2 cellular contexts compared by ENCODE assay signal in genomic region chr19:3809881-3810707, GRCh38.
A peak's percentile ranks its signal among the peaks of the same experiment; 100 is the strongest.
TF ChIP-seq lines count a peak whose summit lies in the region.

No MANE protein-coding gene starts in this region.

TF ChIP-seq in HEK293, 187 proteins besides CTCF, POLR2A, EP300 and RAD21:
- TF ChIP-seq ZFHX2 (tag by site-specific recombination; conservative IDR thresholded peaks at IDR 0.05): peak; percentile 56
- TF ChIP-seq ZBTB17 (tag by site-specific recombination; IDR thresholded peaks at IDR 0.05): no peak
- TF ChIP-seq ZFP3 (tag by site-specific recombination; IDR thresholded peaks at IDR 0.05; ENCODE audit: low read depth): no peak
- 0 out of 2 replicates have a peak, but pooled peaks have one; percentile 41 for TF ChIP-seq EGR2 (tag by site-specific recombination; IDR thresholded peaks at IDR 0.05; ENCODE audit: low read depth)

TF ChIP-seq in K562, 482 proteins besides CTCF, POLR2A, EP300 and RAD21:
- TF ChIP-seq, protein P1, sequence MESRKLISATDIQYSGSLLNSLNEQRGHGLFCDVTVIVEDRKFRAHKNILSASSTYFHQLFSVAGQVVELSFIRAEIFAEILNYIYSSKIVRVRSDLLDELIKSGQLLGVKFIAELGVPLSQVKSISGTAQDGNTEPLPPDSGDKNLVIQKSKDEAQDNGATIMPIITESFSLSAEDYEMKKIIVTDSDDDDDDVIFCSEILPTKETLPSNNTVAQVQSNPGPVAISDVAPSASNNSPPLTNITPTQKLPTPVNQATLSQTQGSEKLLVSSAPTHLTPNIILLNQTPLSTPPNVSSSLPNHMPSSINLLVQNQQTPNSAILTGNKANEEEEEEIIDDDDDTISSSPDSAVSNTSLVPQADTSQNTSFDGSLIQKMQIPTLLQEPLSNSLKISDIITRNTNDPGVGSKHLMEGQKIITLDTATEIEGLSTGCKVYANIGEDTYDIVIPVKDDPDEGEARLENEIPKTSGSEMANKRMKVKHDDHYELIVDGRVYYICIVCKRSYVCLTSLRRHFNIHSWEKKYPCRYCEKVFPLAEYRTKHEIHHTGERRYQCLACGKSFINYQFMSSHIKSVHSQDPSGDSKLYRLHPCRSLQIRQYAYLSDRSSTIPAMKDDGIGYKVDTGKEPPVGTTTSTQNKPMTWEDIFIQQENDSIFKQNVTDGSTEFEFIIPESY (CRISPR knock-in tag; IDR thresholded peaks at IDR 0.05): peak; percentile 43; the same call in 1 of the 2 replicates
- TF ChIP-seq ZNF583 (CRISPR knock-in tag; IDR thresholded peaks at IDR 0.05) (no peak), CEBPZ (IDR thresholded peaks at IDR 0.05; ENCODE audit: borderline replicate concordance, low read depth, low read length) (no peak), KAT2B (IDR thresholded peaks at IDR 0.05; ENCODE audit: low read depth, low read length) (no peak), PHF20 (IDR thresholded peaks at IDR 0.05; ENCODE audit: partially characterized antibody) (no peak), ZNF778 (CRISPR knock-in tag; IDR thresholded peaks at IDR 0.05) (no peak), HDAC8 (tag; IDR thresholded peaks at IDR 0.05) (no peak), SIX5 (IDR thresholded peaks at IDR 0.05; ENCODE audit: borderline replicate concordance in 1 of 2, insufficient read depth in 1 of 2, low read depth in 1 of 2, low read length in 2 of 2) (no peak), TRIM28 (IDR thresholded peaks at IDR 0.05) (no peak), HDGF (IDR thresholded peaks at IDR 0.05) (no peak), RBFOX2 (IDR thresholded peaks at IDR 0.05; ENCODE audit: low read depth, low read length) (no peak), ZNF212 (CRISPR knock-in tag; IDR thresholded peaks at IDR 0.05) (no peak), ATF1 (CRISPR knock-in tag; IDR thresholded peaks at IDR 0.05) (no peak), ATF1 (tag; IDR thresholded peaks at IDR 0.05) (no peak), COPS2 (conservative IDR thresholded peaks at IDR 0.05) (no peak), PHF8 (IDR thresholded peaks at IDR 0.05; ENCODE audit: borderline replicate concordance, low read length) (no peak), NFIC (IDR thresholded peaks at IDR 0.05) (no peak), KLF10 (CRISPR knock-in tag; IDR thresholded peaks at IDR 0.05) (no peak), PPARD (CRISPR knock-in tag; IDR thresholded peaks at IDR 0.05) (no peak), CREB3L1 (IDR thresholded peaks at IDR 0.05; ENCODE audit: borderline replicate concordance, low read depth) (no peak), RUNX1 (IDR thresholded peaks at IDR 0.05; ENCODE audit: low read depth) (no peak), E2F6 (IDR thresholded peaks at IDR 0.05; ENCODE audit: borderline replicate concordance in 1 of 2, extremely low read depth in 1 of 2, insufficient read depth in 1 of 2, insufficient read length in 1 of 2, low read depth in 1 of 2, low read length in 1 of 2, poor library complexity in 1 of 2, severe bottlenecking in 1 of 2) (peak in 1 of 2 experiments; percentile 16)
- TF ChIP-seq, protein P2, sequence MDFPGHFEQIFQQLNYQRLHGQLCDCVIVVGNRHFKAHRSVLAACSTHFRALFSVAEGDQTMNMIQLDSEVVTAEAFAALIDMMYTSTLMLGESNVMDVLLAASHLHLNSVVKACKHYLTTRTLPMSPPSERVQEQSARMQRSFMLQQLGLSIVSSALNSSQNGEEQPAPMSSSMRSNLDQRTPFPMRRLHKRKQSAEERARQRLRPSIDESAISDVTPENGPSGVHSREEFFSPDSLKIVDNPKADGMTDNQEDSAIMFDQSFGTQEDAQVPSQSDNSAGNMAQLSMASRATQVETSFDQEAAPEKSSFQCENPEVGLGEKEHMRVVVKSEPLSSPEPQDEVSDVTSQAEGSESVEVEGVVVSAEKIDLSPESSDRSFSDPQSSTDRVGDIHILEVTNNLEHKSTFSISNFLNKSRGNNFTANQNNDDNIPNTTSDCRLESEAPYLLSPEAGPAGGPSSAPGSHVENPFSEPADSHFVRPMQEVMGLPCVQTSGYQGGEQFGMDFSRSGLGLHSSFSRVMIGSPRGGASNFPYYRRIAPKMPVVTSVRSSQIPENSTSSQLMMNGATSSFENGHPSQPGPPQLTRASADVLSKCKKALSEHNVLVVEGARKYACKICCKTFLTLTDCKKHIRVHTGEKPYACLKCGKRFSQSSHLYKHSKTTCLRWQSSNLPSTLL (IDR thresholded peaks at IDR 0.05): no peak
- TF ChIP-seq, protein P3, sequence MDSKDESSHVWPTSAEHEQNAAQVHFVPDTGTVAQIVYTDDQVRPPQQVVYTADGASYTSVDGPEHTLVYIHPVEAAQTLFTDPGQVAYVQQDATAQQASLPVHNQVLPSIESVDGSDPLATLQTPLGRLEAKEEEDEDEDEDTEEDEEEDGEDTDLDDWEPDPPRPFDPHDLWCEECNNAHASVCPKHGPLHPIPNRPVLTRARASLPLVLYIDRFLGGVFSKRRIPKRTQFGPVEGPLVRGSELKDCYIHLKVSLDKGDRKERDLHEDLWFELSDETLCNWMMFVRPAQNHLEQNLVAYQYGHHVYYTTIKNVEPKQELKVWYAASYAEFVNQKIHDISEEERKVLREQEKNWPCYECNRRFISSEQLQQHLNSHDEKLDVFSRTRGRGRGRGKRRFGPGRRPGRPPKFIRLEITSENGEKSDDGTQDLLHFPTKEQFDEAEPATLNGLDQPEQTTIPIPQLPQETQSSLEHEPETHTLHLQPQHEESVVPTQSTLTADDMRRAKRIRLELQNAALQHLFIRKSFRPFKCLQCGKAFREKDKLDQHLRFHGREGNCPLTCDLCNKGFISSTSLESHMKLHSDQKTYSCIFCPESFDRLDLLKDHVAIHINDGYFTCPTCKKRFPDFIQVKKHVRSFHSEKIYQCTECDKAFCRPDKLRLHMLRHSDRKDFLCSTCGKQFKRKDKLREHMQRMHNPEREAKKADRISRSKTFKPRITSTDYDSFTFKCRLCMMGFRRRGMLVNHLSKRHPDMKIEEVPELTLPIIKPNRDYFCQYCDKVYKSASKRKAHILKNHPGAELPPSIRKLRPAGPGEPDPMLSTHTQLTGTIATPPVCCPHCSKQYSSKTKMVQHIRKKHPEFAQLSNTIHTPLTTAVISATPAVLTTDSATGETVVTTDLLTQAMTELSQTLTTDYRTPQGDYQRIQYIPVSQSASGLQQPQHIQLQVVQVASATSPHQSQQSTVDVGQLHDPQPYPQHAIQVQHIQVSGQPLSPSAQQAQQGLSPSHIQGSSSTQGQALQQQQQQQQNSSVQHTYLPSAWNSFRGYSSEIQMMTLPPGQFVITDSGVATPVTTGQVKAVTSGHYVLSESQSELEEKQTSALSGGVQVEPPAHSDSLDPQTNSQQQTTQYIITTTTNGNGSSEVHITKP (IDR thresholded peaks at IDR 0.05; ENCODE audit: partially characterized antibody): peak; percentile 45
- TF ChIP-seq, protein P4, sequence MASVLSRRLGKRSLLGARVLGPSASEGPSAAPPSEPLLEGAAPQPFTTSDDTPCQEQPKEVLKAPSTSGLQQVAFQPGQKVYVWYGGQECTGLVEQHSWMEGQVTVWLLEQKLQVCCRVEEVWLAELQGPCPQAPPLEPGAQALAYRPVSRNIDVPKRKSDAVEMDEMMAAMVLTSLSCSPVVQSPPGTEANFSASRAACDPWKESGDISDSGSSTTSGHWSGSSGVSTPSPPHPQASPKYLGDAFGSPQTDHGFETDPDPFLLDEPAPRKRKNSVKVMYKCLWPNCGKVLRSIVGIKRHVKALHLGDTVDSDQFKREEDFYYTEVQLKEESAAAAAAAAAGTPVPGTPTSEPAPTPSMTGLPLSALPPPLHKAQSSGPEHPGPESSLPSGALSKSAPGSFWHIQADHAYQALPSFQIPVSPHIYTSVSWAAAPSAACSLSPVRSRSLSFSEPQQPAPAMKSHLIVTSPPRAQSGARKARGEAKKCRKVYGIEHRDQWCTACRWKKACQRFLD (CRISPR knock-in tag; IDR thresholded peaks at IDR 0.05): no peak
TF ChIP-seq in K562: peak in this region for 3.
